Comparison of ENCODE assay signal across 18 cellular contexts in the genomic region with DNA sequence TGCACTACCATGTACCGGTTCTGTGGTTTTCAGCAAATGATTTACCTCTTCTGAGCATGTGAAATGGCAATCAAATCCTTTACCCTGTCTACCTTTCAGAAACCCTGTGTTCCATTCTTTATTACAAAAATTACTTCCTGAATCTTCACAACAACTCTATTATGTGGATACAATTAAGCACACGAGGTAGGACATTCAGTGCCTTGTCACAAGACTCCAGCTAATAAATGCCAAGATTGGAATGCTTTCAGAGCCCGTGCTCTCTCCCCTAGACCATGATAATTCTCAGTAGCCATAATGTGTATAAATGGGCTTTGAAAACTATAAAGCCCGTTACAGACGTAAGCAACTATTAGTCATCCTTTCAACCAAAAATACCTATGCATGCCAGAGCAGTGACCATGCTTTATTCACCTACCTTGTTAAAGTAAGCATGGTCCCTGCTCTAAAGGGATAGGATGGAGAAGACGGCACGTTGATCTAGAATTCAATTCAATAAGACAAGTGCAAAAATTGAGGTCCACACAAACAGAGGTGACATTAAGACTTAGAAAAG. TPM values are rescaled to one million over a fixed set of nuclear protein-coding genes. Genes with fewer than 3 reads are reported as not detected.
"Had no signal": no experiment of that assay in that cellular context is flagged by ENCODE, and none has a peak within 500 bp of the region (broad histone marks: within the 10 kb centered on the region; RNA-seq: fewer than 3 reads in every experiment).

No MANE protein-coding gene starts in this region.

- H3K27me3 ChIP-seq: left lung, ovary had no signal

- H3K36me3 ChIP-seq: left lung, ovary, prostate gland had no signal

- DNase-seq: activated T-cell treated with anti-CD3 and anti-CD28 coated beads, Interleukin-2, amount 50 U/mL, for 1 hour; aorta; central memory CD4-positive, alpha-beta T cell; effector memory CD8-positive, alpha-beta T cell; left lung; ovary; right cardiac atrium; stimulated activated CD4-positive, alpha-beta T cell treated with anti-CD3 and anti-CD28 coated beads, Interleukin-4, amount 100 ng/mL, for 24 hours; stimulated activated naive CD4-positive, alpha-beta T cell treated with Interleukin-2 at 50 U/mL for 16 hours; T-helper 9 cell had no signal

- ATAC-seq: activated naive CD4-positive, alpha-beta T cell treated with anti-CD3 and anti-CD28 coated beads, Interleukin-2, amount 50 U/mL, for 72 hours; activated T-helper 17 cell treated with anti-CD3 and anti-CD28 coated beads, Interleukin-2, amount 50 U/mL, for 72 hours; effector memory CD8-positive, alpha-beta T cell; left lung; natural killer cell treated with Interleukin-12 subunit alpha and Interleukin-12 subunit beta and Interleukin-15 and Interleukin-18, amount 100 ng/mL, for 72 hours; right cardiac atrium had no signal

- H3K4me1 ChIP-seq: left lung, prostate gland had no signal

- H3K4me3 ChIP-seq: ovary, prostate gland had no signal

- H3K9me3 ChIP-seq: left lung, ovary, prostate gland had no signal

- H3K27ac ChIP-seq: ovary, prostate gland had no signal

RNA-seq across cellular contexts. Expression of a gene that starts 2.4 kb away (rescaled TPM):
- total RNA-seq: activated naive CD4-positive, alpha-beta T cell treated with anti-CD3 and anti-CD28 coated beads, Interleukin-2, amount 50 U/mL, for 72 hours; activated T-helper 17 cell treated with anti-CD3 and anti-CD28 coated beads, Interleukin-2, amount 50 U/mL, for 72 hours; dermis microvascular lymphatic vessel endothelial cell; endothelial cell of umbilical vein; kidney epithelial cell; natural killer cell treated with Interleukin-12 subunit alpha and Interleukin-12 subunit beta and Interleukin-15 and Interleukin-18, amount 100 ng/mL, for 72 hours; T-helper 1 cell treated with Interleukin-12 subunit alpha and Interleukin-12 subunit beta and Interleukin-4 antibody, amounts not matched to agents 30 ng/mL and 1 ng/mL, for 36 hours had no signal
- polyA plus RNA-seq: endothelial cell of umbilical vein had no signal
